ENCODE assay signal across 9 cellular contexts in the genomic region with DNA sequence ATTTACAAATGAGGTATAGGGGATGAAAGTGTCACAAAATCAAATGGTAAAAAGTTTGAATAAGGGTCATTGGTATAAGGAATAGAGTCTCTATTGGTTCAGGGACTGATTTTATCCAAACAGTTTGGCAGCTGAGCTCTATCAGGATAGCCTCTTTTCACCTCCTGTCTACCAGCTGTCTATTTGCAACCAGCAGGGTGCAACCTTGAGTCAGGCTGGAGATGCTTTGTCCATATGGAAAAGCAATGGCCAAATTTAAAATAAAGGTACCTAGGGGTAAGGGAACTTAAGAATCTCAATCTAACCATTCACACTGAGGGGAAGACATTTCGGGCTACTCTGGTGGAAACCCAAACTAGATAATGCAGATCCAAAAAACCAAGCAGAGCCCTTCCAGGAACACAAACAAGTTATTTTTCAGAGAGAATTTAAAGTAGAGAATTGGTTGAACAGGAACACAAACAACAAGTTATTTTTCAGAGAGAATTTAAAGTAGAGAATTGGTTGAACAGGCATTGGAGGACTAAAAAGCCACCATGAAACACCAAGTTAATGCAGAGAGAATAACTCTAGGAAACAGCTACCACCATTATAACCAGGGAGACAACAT. TPM values are rescaled to one million over a fixed set of nuclear protein-coding genes. Genes with fewer than 3 reads are reported as not detected.
DNase-seq lines count a peak whose midpoint lies in the region; ATAC-seq and TF ChIP-seq lines count a peak whose summit lies in the region.
"Had no signal": no experiment of that assay in that cellular context is flagged by ENCODE, and none has a peak within 500 bp of the region (broad histone marks: within the 10 kb centered on the region; RNA-seq: fewer than 3 reads in every experiment).

No MANE protein-coding gene starts in this region.

- intact Hi-C loops in activated CD8-positive, alpha-beta T cell treated with anti-CD3 and anti-CD28 coated beads for 36 hours (cut with micrococcal nuclease), result no loop called here
- intact Hi-C loops in transverse colon (cut with DNase I; ENCODE audit: low total_unique reads), result no loop called here

- H3K9me3 ChIP-seq in transverse colon, result no peaks in the 10 kb centered on the region

- no peaks in the 10 kb centered on the region for H3K9me3 Mint-ChIP-seq in activated CD8-positive, alpha-beta T cell treated with anti-CD3 and anti-CD28 coated beads for 36 hours
- no peaks in the 10 kb centered on the region for H3K9me3 Mint-ChIP-seq in activated CD8-positive, alpha-beta T cell treated with anti-CD3 and anti-CD28 coated beads, Interleukin-2, amount 10 ng/mL, durations not matched to agents 7 days and 5 days (ENCODE audit: insufficient read depth)

- no peak overlapping the region for H3K27ac Mint-ChIP-seq in activated CD8-positive, alpha-beta T cell treated with anti-CD3 and anti-CD28 coated beads for 36 hours
- H3K27ac Mint-ChIP-seq in activated CD8-positive, alpha-beta T cell treated with anti-CD3 and anti-CD28 coated beads, Interleukin-2, amount 10 ng/mL, durations not matched to agents 7 days and 5 days, result no peak overlapping the region
- H3K27ac Mint-ChIP-seq: IgD-negative memory B cell had no signal

- 71 to 86% methylated on average over 1 of the region's 1 CpG for WGBS in transverse colon (ENCODE audit: low coverage in 1 of 2), 2 donors

- no peaks in the 10 kb centered on the region for H3K27me3 ChIP-seq in transverse colon

- DNase-seq in activated CD8-positive, alpha-beta T cell treated with anti-CD3 and anti-CD28 coated beads for 36 hours, result peak; percentile 13
- DNase-seq in activated CD8-positive, alpha-beta T cell treated with anti-CD3 and anti-CD28 coated beads, Interleukin-2, amount 10 ng/mL, durations not matched to agents 7 days and 5 days, result no peak
- DNase-seq in NCI-H526 (lab: John Stamatoyannopoulos, UW) (peak; percentile 10 to 54), epithelial cell of esophagus (ENCODE audit: low read depth) (peak; percentile 60), transverse colon (no peak), germinal center (ENCODE audit: low spot score) (no peak)

- no peak for ATAC-seq in activated CD8-positive, alpha-beta T cell treated with anti-CD3 and anti-CD28 coated beads for 36 hours
- ATAC-seq in activated CD8-positive, alpha-beta T cell treated with anti-CD3 and anti-CD28 coated beads, Interleukin-2, amount 10 ng/mL, durations not matched to agents 7 days and 5 days, result no peak
- ATAC-seq in GM18909 (IDR thresholded peaks at IDR 0.05; ENCODE audit: poor library complexity, unreplicated experiment) (no peak), HG03520 (IDR thresholded peaks at IDR 0.05; ENCODE audit: unreplicated experiment) (no peak)

- H3K4me3 ChIP-seq in epithelial cell of esophagus (ENCODE audit: low read length) (no peak overlapping the region), transverse colon (no peak overlapping the region)

- H3K4me1 Mint-ChIP-seq in activated CD8-positive, alpha-beta T cell treated with anti-CD3 and anti-CD28 coated beads for 36 hours (ENCODE audit: low read depth), result no peaks in the 10 kb centered on the region
- H3K4me1 Mint-ChIP-seq in activated CD8-positive, alpha-beta T cell treated with anti-CD3 and anti-CD28 coated beads, Interleukin-2, amount 10 ng/mL, durations not matched to agents 7 days and 5 days (ENCODE audit: low read depth), result no peaks in the 10 kb centered on the region
- H3K4me1 Mint-ChIP-seq: IgD-negative memory B cell had no signal

- TF ChIP-seq EP300 in transverse colon (IDR thresholded peaks at IDR 0.05; ENCODE audit: low read depth), result no peak

- no peak overlapping the region for H3K4me3 Mint-ChIP-seq in activated CD8-positive, alpha-beta T cell treated with anti-CD3 and anti-CD28 coated beads for 36 hours
- H3K4me3 Mint-ChIP-seq in activated CD8-positive, alpha-beta T cell treated with anti-CD3 and anti-CD28 coated beads, Interleukin-2, amount 10 ng/mL, durations not matched to agents 7 days and 5 days, result no peak overlapping the region
- H3K4me3 Mint-ChIP-seq: IgD-negative memory B cell had no signal

- no peaks in the 10 kb centered on the region for H3K4me1 ChIP-seq in transverse colon

- TF ChIP-seq CTCF in activated CD8-positive, alpha-beta T cell treated with anti-CD3 and anti-CD28 coated beads for 36 hours (IDR thresholded peaks at IDR 0.05), result peak; percentile 17
- peak; percentile 96 for TF ChIP-seq CTCF in epithelial cell of esophagus (IDR thresholded peaks at IDR 0.05; ENCODE audit: insufficient read depth, low read depth, low read length, missing control alignments)
- TF ChIP-seq CTCF in transverse colon (IDR thresholded peaks at IDR 0.05), result peak in 3 of 5 experiments; percentile 26 to 38 (median 30)

- no peak overlapping the region for H3K27ac ChIP-seq in transverse colon

- TF ChIP-seq POLR2A in transverse colon (IDR thresholded peaks at IDR 0.05), result no peak

- POLR2A ChIA-PET in activated CD8-positive, alpha-beta T cell treated with anti-CD3 and anti-CD28 coated beads for 36 hours (lab: Charles Lee), result no interaction called here
- POLR2A ChIA-PET in activated CD8-positive, alpha-beta T cell treated with anti-CD3 and anti-CD28 coated beads, Interleukin-2, amount 10 ng/mL, durations not matched to agents 7 days and 5 days (lab: Charles Lee), result no interaction called here

- in situ Hi-C loops in transverse colon (cut with MboI; ENCODE audit: low pct_ligation_motif_present in 1 of 4, low pct_unique_long_range_greater_than_20kb in 1 of 4, low sequenced_read_pairs in 3 of 4), result no loop called here

- H3K36me3 Mint-ChIP-seq in activated CD8-positive, alpha-beta T cell treated with anti-CD3 and anti-CD28 coated beads for 36 hours (ENCODE audit: low read depth), result no peaks in the 10 kb centered on the region
- no peaks in the 10 kb centered on the region for H3K36me3 Mint-ChIP-seq in activated CD8-positive, alpha-beta T cell treated with anti-CD3 and anti-CD28 coated beads, Interleukin-2, amount 10 ng/mL, durations not matched to agents 7 days and 5 days (ENCODE audit: low read depth)

- CTCF ChIA-PET in activated CD8-positive, alpha-beta T cell treated with anti-CD3 and anti-CD28 coated beads for 36 hours (lab: Charles Lee), result no interaction called here
- CTCF ChIA-PET in activated CD8-positive, alpha-beta T cell treated with anti-CD3 and anti-CD28 coated beads, Interleukin-2, amount 10 ng/mL, durations not matched to agents 7 days and 5 days (lab: Charles Lee), result interaction anchor here (0.8 kb wide), 1 partner anchor 33 kb away, joined by 3 read pairs; no protein-coding TSS in a partner anchor

- H3K27me3 Mint-ChIP-seq in activated CD8-positive, alpha-beta T cell treated with anti-CD3 and anti-CD28 coated beads for 36 hours, result no peaks in the 10 kb centered on the region
- no peaks in the 10 kb centered on the region for H3K27me3 Mint-ChIP-seq in activated CD8-positive, alpha-beta T cell treated with anti-CD3 and anti-CD28 coated beads, Interleukin-2, amount 10 ng/mL, durations not matched to agents 7 days and 5 days (ENCODE audit: low read depth)
- H3K27me3 Mint-ChIP-seq: IgD-negative memory B cell had no signal

- no peaks in the 10 kb centered on the region for H3K36me3 ChIP-seq in transverse colon

RNA-seq across cellular contexts. Expression of a gene that starts 12.6 kb away (rescaled TPM):
- not detected for total RNA-seq in activated CD8-positive, alpha-beta T cell treated with anti-CD3 and anti-CD28 coated beads for 36 hours
- total RNA-seq in activated CD8-positive, alpha-beta T cell treated with anti-CD3 and anti-CD28 coated beads, Interleukin-2, amount 10 ng/mL, durations not matched to agents 7 days and 5 days, result not detected
- 1 to 10 TPM in 2 of 4 donors, under 1 TPM in 1, not detected in 1; 0.96 to 4.1 (median 1.1) TPM for total RNA-seq in transverse colon

Comparison
In these comparisons a context has a peak if more than half of its experiments do, and no peak if none do; other contexts are left out.
1. DNase-seq: peak in activated CD8-positive, alpha-beta T cell treated with anti-CD3 and anti-CD28 coated beads for 36 hours (single experiment), NCI-H526 (2 of 2) and epithelial cell of esophagus (single experiment); none in activated CD8-positive, alpha-beta T cell treated with anti-CD3 and anti-CD28 coated beads, Interleukin-2, amount 10 ng/mL, durations not matched to agents 7 days and 5 days (single experiment), transverse colon (single experiment) and germinal center (single experiment).
2. CTCF ChIP-seq: peak in every context shown above with its lines; median percentile 96 in epithelial cell of esophagus; 30 in transverse colon; 17 in activated CD8-positive, alpha-beta T cell treated with anti-CD3 and anti-CD28 coated beads for 36 hours.